ENCODE assay signal across 1 cellular context in genomic region chr6:53171605-53172467, GRCh38.
TF ChIP-seq lines count a peak whose summit lies in the region.

No MANE protein-coding gene starts in this region.

TF ChIP-seq in HEK293, 187 proteins besides CTCF, POLR2A, EP300 and RAD21 (continued from another document and continues in another):
- TF ChIP-seq ZNF704 (tag by site-specific recombination; IDR thresholded peaks at IDR 0.05) (no peak), ZNF548 (tag by site-specific recombination; IDR thresholded peaks at IDR 0.05) (no peak), ZNF639 (tag by site-specific recombination; IDR thresholded peaks at IDR 0.05) (0 out of 2 replicates have a peak, but pooled peaks have one; percentile 24), ZNF157 (tag by site-specific recombination; IDR thresholded peaks at IDR 0.05) (no peak), ZNF221 (tag by site-specific recombination; IDR thresholded peaks at IDR 0.05; ENCODE audit: borderline replicate concordance) (no peak), YY2 (tag by site-specific recombination; IDR thresholded peaks at IDR 0.05) (no peak), PRDM10 (tag by site-specific recombination; IDR thresholded peaks at IDR 0.05) (no peak), ZNF423 (tag by site-specific recombination; IDR thresholded peaks at IDR 0.05) (no peak), ELK4 (IDR thresholded peaks at IDR 0.05; ENCODE audit: borderline replicate concordance, low read depth, low read length) (no peak), ZEB2 (tag by site-specific recombination; IDR thresholded peaks at IDR 0.05) (no peak), ZNF37A (tag by site-specific recombination; IDR thresholded peaks at IDR 0.05) (no peak), PBX3 (CRISPR knock-in tag; IDR thresholded peaks at IDR 0.05) (peak; percentile 89; the same call in 1 of the 2 replicates), ZNF292 (tag by site-specific recombination; IDR thresholded peaks at IDR 0.05; ENCODE audit: borderline replicate concordance, low read depth) (no peak), ZBTB10 (tag by site-specific recombination; IDR thresholded peaks at IDR 0.05) (no peak), ZNF677 (tag by site-specific recombination; IDR thresholded peaks at IDR 0.05) (no peak), ZNF140 (tag by site-specific recombination; IDR thresholded peaks at IDR 0.05) (no peak), ZBTB7A (tag by site-specific recombination; IDR thresholded peaks at IDR 0.05; ENCODE audit: low read depth) (no peak), ZBTB20 (tag by site-specific recombination; IDR thresholded peaks at IDR 0.05) (no peak), ZSCAN4 (tag by site-specific recombination; IDR thresholded peaks at IDR 0.05) (no peak), ZNF350 (tag by site-specific recombination; IDR thresholded peaks at IDR 0.05) (no peak), ZNF623 (tag by site-specific recombination; IDR thresholded peaks at IDR 0.05) (no peak), EGR2 (tag by site-specific recombination; IDR thresholded peaks at IDR 0.05; ENCODE audit: low read depth) (no peak), ZFP41 (tag by site-specific recombination; IDR thresholded peaks at IDR 0.05; ENCODE audit: borderline replicate concordance) (no peak), ZNF529 (tag by site-specific recombination; IDR thresholded peaks at IDR 0.05; ENCODE audit: insufficient replicate concordance) (no peak), ZNF518A (tag by site-specific recombination; conservative IDR thresholded peaks at IDR 0.05; ENCODE audit: low read depth) (no peak), ZNF24 (tag by site-specific recombination; IDR thresholded peaks at IDR 0.05) (no peak), ZSCAN30 (tag by site-specific recombination; IDR thresholded peaks at IDR 0.05) (peak; percentile 66; the same call in 1 of the 2 replicates), HIC1 (tag by site-specific recombination; IDR thresholded peaks at IDR 0.05) (no peak), ZNF48 (tag by site-specific recombination; IDR thresholded peaks at IDR 0.05) (no peak), ZNF501 (tag by site-specific recombination; IDR thresholded peaks at IDR 0.05) (peak; percentile 78; the same call in 1 of the 2 replicates), ZNF280C (tag by site-specific recombination; IDR thresholded peaks at IDR 0.05) (no peak), SP2 (tag by site-specific recombination; IDR thresholded peaks at IDR 0.05) (no peak), ZNF544 (tag by site-specific recombination; IDR thresholded peaks at IDR 0.05) (no peak), ZNF202 (tag by site-specific recombination; IDR thresholded peaks at IDR 0.05; ENCODE audit: borderline replicate concordance) (no peak), ZFHX2 (tag by site-specific recombination; conservative IDR thresholded peaks at IDR 0.05) (no peak)
